22 cellular contexts compared by ENCODE assay signal in genomic region chr3:129653019-129653418, GRCh38.
"Had no signal": no experiment of that assay in that cellular context is flagged by ENCODE, and none has a peak within 500 bp of the region (broad histone marks: within the 10 kb centered on the region; RNA-seq: fewer than 3 reads in every experiment).

No MANE protein-coding gene starts in this region.

- H3K9me3 ChIP-seq: gastroesophageal sphincter, heart right ventricle, left lung, prostate gland, thoracic aorta, upper lobe of right lung had no signal

- H3K27me3 ChIP-seq: gastroesophageal sphincter, heart right ventricle, left lung, upper lobe of right lung had no signal

- H3K9me3 Mint-ChIP-seq: activated B cell treated with CpG ODN at 0.5 μM for 24 hours; activated CD4-positive, alpha-beta T cell treated with anti-CD3 and anti-CD28 coated beads, Interleukin-2, amount 10 ng/mL, durations not matched to agents 24 days and 14 days; activated CD8-positive, alpha-beta T cell treated with anti-CD3 and anti-CD28 coated beads for 36 hours; activated naive CD4-positive, alpha-beta T cell treated with anti-CD3 and anti-CD28 coated beads, Interleukin-2, amount 10 ng/mL, durations not matched to agents 7 days and 5 days; activated naive CD8-positive, alpha-beta T cell treated with anti-CD3 and anti-CD28 coated beads, Interleukin-2, amount 50 U/mL, for 24 hours; naive B cell; neural crest cell; T-helper 2 cell treated with Interferon-gamma antibody and Interleukin-4, amounts not matched to agents 5 μg/mL and 100 μg/mL, for 36 hours had no signal

- H3K4me1 ChIP-seq: prostate gland had no signal

- H3K36me3 ChIP-seq: prostate gland had no signal

- H3K27me3 Mint-ChIP-seq: activated B cell treated with CpG ODN at 0.5 μM for 24 hours; activated CD8-positive, alpha-beta T cell treated with anti-CD3 and anti-CD28 coated beads for 36 hours; activated naive CD8-positive, alpha-beta T cell treated with anti-CD3 and anti-CD28 coated beads, Interleukin-2, amount 50 U/mL, for 24 hours; naive B cell had no signal

- H3K27ac Mint-ChIP-seq: activated B cell treated with CpG ODN at 0.5 μM for 24 hours; activated CD4-positive, alpha-beta T cell treated with anti-CD3 and anti-CD28 coated beads, Interleukin-2, amount 10 ng/mL, durations not matched to agents 24 days and 14 days; activated CD8-positive, alpha-beta T cell treated with anti-CD3 and anti-CD28 coated beads for 36 hours; activated naive CD4-positive, alpha-beta T cell treated with anti-CD3 and anti-CD28 coated beads, Interleukin-2, amount 10 ng/mL, durations not matched to agents 7 days and 5 days; activated naive CD8-positive, alpha-beta T cell treated with anti-CD3 and anti-CD28 coated beads, Interleukin-2, amount 50 U/mL, for 24 hours; T-helper 2 cell treated with Interferon-gamma antibody and Interleukin-4, amounts not matched to agents 5 μg/mL and 100 μg/mL, for 36 hours had no signal

- ATAC-seq: activated CD8-positive, alpha-beta T cell treated with anti-CD3 and anti-CD28 coated beads for 36 hours; activated naive CD8-positive, alpha-beta T cell treated with anti-CD3 and anti-CD28 coated beads, Interleukin-2, amount 50 U/mL, for 24 hours; esophagus mucosa; gastroesophageal sphincter; heart right ventricle; left lung; right cardiac atrium; upper lobe of right lung had no signal

- H3K4me3 Mint-ChIP-seq: activated B cell treated with CpG ODN at 0.5 μM for 24 hours; activated CD4-positive, alpha-beta T cell treated with anti-CD3 and anti-CD28 coated beads, Interleukin-2, amount 10 ng/mL, durations not matched to agents 24 days and 14 days; activated CD8-positive, alpha-beta T cell treated with anti-CD3 and anti-CD28 coated beads for 36 hours; activated naive CD4-positive, alpha-beta T cell treated with anti-CD3 and anti-CD28 coated beads, Interleukin-2, amount 10 ng/mL, durations not matched to agents 7 days and 5 days; activated naive CD8-positive, alpha-beta T cell treated with anti-CD3 and anti-CD28 coated beads, Interleukin-2, amount 50 U/mL, for 24 hours; naive B cell; neural crest cell; T-helper 2 cell treated with Interferon-gamma antibody and Interleukin-4, amounts not matched to agents 5 μg/mL and 100 μg/mL, for 36 hours had no signal

- H3K36me3 Mint-ChIP-seq: activated naive CD4-positive, alpha-beta T cell treated with anti-CD3 and anti-CD28 coated beads, Interleukin-2, amount 10 ng/mL, durations not matched to agents 7 days and 5 days had no signal

- H3K27ac ChIP-seq: gastroesophageal sphincter, left lung, prostate gland, thoracic aorta, upper lobe of right lung had no signal

- H3K4me3 ChIP-seq: gastroesophageal sphincter, heart right ventricle, left lung, prostate gland, skin epidermis, thoracic aorta, upper lobe of right lung had no signal

- DNase-seq: activated B cell treated with CpG ODN at 0.5 μM for 24 hours; activated CD4-positive, alpha-beta T cell treated with anti-CD3 and anti-CD28 coated beads, Interleukin-2, amount 10 ng/mL, durations not matched to agents 24 days and 14 days; activated CD8-positive, alpha-beta T cell treated with anti-CD3 and anti-CD28 coated beads for 36 hours; activated naive CD4-positive, alpha-beta T cell treated with anti-CD3 and anti-CD28 coated beads, Interleukin-2, amount 10 ng/mL, durations not matched to agents 7 days and 5 days; activated naive CD8-positive, alpha-beta T cell treated with anti-CD3 and anti-CD28 coated beads, Interleukin-2, amount 50 U/mL, for 24 hours; activated T-cell treated with anti-CD3 and anti-CD28 coated beads, Interleukin-2, amount 50 U/mL, for 1 hour; anterior cingulate cortex; cortex of kidney; heart right ventricle; naive B cell; right cardiac atrium; stimulated activated CD4-positive, alpha-beta T cell treated with anti-CD3 and anti-CD28 coated beads, Interleukin-15, amount 100 ng/mL, for 24 hours; stimulated activated CD4-positive, alpha-beta T cell treated with anti-CD3 and anti-CD28 coated beads, Interleukin-2, amount 100 ng/mL, for 48 hours; upper lobe of right lung had no signal
